Comparison of ENCODE assay signal across 8 cellular contexts in genomic region chr1:29849038-29849750, GRCh38.
DNase-seq lines count a peak whose midpoint lies in the region; ATAC-seq and TF ChIP-seq lines count a peak whose summit lies in the region.

No MANE protein-coding gene starts in this region.

- no peaks in the 10 kb centered on the region for H3K4me1 Mint-ChIP-seq in CD4-positive, CD25-positive, alpha-beta regulatory T cell

- peaks cover 20% of the 10 kb centered on the region for H3K27me3 Mint-ChIP-seq in CD4-positive, CD25-positive, alpha-beta regulatory T cell

- no peak overlapping the region for H2AFZ ChIP-seq in PC-9

- no peaks in the 10 kb centered on the region for H3K36me3 Mint-ChIP-seq in CD4-positive, CD25-positive, alpha-beta regulatory T cell

- no peaks in the 10 kb centered on the region for H4K20me1 ChIP-seq in PC-9 (ENCODE audit: insufficient read depth)

- ATAC-seq in CD4-positive, CD25-positive, alpha-beta regulatory T cell (ENCODE audit: low read depth in 2 of 2): no peak
- ATAC-seq in left lung (peak; percentile 59), HG02642 (IDR thresholded peaks at IDR 0.05; ENCODE audit: poor library complexity, unreplicated experiment) (no peak), HG02852 (IDR thresholded peaks at IDR 0.05; ENCODE audit: unreplicated experiment) (no peak)

- no peaks in the 10 kb centered on the region for H3K36me3 ChIP-seq in CD4-positive, CD25-positive, alpha-beta regulatory T cell (ENCODE audit: control insufficient read depth, insufficient read depth, low read length)
- H3K36me3 ChIP-seq in PC-9 (ENCODE audit: low read depth): no peaks in the 10 kb centered on the region
- H3K36me3 ChIP-seq in ascending aorta: no peaks in the 10 kb centered on the region
- H3K36me3 ChIP-seq in left lung: no peaks in the 10 kb centered on the region

- peak; percentile 10 to 52 (median 11) for DNase-seq in CD4-positive, CD25-positive, alpha-beta regulatory T cell
- DNase-seq in GM20000 (ENCODE audit: low spot score): peak; percentile 41
- peak; percentile 33 to 40 for DNase-seq in PC-9
- peak in 1 of 2 donors; percentile 49 for DNase-seq in ascending aorta (ENCODE audit: low spot score in 2 of 2)
- no peak for DNase-seq in left lung
- DNase-seq in stromal cell of bone marrow (ENCODE audit: low read depth): peak; percentile 6

- TF ChIP-seq CTCF in GM20000 (IDR thresholded peaks at IDR 0.05; ENCODE audit: extremely low read depth, missing control alignments) (peak; percentile 34), PC-9 (conservative IDR thresholded peaks at IDR 0.05) (peak; percentile 65), ascending aorta (IDR thresholded peaks at IDR 0.05) (peak in 2 of 3 experiments; percentile 14 to 44), left lung (IDR thresholded peaks at IDR 0.05) (peak; percentile 14 to 20)

- no peak overlapping the region for H3K4me3 Mint-ChIP-seq in CD4-positive, CD25-positive, alpha-beta regulatory T cell

- BruUV-seq in PC-9 (replicated peaks; lab: Mats Ljungman, UMichigan): no TSS peak

- H3F3A ChIP-seq in PC-9 (ENCODE audit: insufficient read depth, low read depth): no peaks in the 10 kb centered on the region

- no peaks in the 10 kb centered on the region for H3K9me2 ChIP-seq in PC-9 (ENCODE audit: insufficient read depth)

- no peaks in the 10 kb centered on the region for H3K9me3 ChIP-seq in CD4-positive, CD25-positive, alpha-beta regulatory T cell (ENCODE audit: control insufficient read depth in 2 of 2, low read length in 2 of 2)
- H3K9me3 ChIP-seq in PC-9 (ENCODE audit: insufficient read depth, low read depth) (no peaks in the 10 kb centered on the region), ascending aorta (no peaks in the 10 kb centered on the region), left lung (no peaks in the 10 kb centered on the region)

- intact Hi-C loops in PC-9 (cut with micrococcal nuclease; ENCODE audit: unreplicated experiment) (loop anchor here (1.0 to 10.0 kb wide), 2 partner anchors 336 to 614 kb away; partner anchors contain the start of genes MECR and PTPRU), ascending aorta (cut with DNase I) (loop anchor here (5.0 kb wide), 1 partner anchor 612 kb away; the partner anchor contains the start of gene PTPRU), left lung (cut with DNase I) (no loop called here)

- H3K27ac Mint-ChIP-seq in CD4-positive, CD25-positive, alpha-beta regulatory T cell: no peak overlapping the region

- no peaks in the 10 kb centered on the region for H3K79me2 ChIP-seq in PC-9 (ENCODE audit: low read depth)

- no peak overlapping the region for H3K27ac ChIP-seq in CD4-positive, CD25-positive, alpha-beta regulatory T cell (ENCODE audit: insufficient read depth, low read length, poor library complexity, severe bottlenecking)
- H3K27ac ChIP-seq in PC-9: no peak overlapping the region
- H3K27ac ChIP-seq in ascending aorta: no peak overlapping the region
- no peak overlapping the region for H3K27ac ChIP-seq in left lung

- H3K4me2 ChIP-seq in PC-9: no peak overlapping the region

- peaks cover 4% of the 10 kb centered on the region for H3K27me3 ChIP-seq in CD4-positive, CD25-positive, alpha-beta regulatory T cell (ENCODE audit: control insufficient read depth, insufficient read depth, low read length)
- H3K27me3 ChIP-seq in PC-9 (ENCODE audit: insufficient read depth, low read depth) (peaks cover 6% of the 10 kb centered on the region; the same call in 1 of the 2 replicates), ascending aorta (no peaks in the 10 kb centered on the region), left lung (peaks cover 0 to 54% of the 10 kb centered on the region in 2 donors)

- CTCF ChIA-PET in PC-9 (lab: Charles Lee): interaction anchor here (0.6 kb wide), 1 partner anchor 153 kb away, joined by 3 read pairs; no protein-coding TSS in a partner anchor

- no peak overlapping the region for H3K4me3 ChIP-seq in CD4-positive, CD25-positive, alpha-beta regulatory T cell (ENCODE audit: low read depth, low read length)
- H3K4me3 ChIP-seq in PC-9 (no peak overlapping the region), ascending aorta (no peak overlapping the region), left lung (no peak overlapping the region)

- POLR2A ChIA-PET in PC-9 (lab: Charles Lee; ENCODE audit: unreplicated experiment): no interaction called here

- H3K9me3 Mint-ChIP-seq in CD4-positive, CD25-positive, alpha-beta regulatory T cell: peaks cover 0 to 2% (median 0%) of the 10 kb centered on the region in 7 donors

- no peaks in the 10 kb centered on the region for H3K4me1 ChIP-seq in CD4-positive, CD25-positive, alpha-beta regulatory T cell (ENCODE audit: control insufficient read depth, insufficient read depth, low read length, poor library complexity, severe bottlenecking)
- H3K4me1 ChIP-seq in PC-9 (replicated peaks; ENCODE audit: insufficient read depth) (no peaks in the 10 kb centered on the region), ascending aorta (no peaks in the 10 kb centered on the region), left lung (no peaks in the 10 kb centered on the region)

Comparison
In these comparisons a context has a peak if more than half of its experiments do, and no peak if none do; other contexts are left out.
1. DNase-seq: peak in CD4-positive, CD25-positive, alpha-beta regulatory T cell (3 of 3), GM20000 (single experiment), PC-9 (2 of 2) and stromal cell of bone marrow (single experiment); none in left lung (0 of 2).
2. intact Hi-C loops: an anchor here in PC-9 (1.0 to 10.0 kb wide) and ascending aorta (5.0 kb wide); none called in left lung.
3. Peak in every context shown above with its lines, with median percentiles within 50 percentile points of each other: CTCF ChIP-seq.